In the genomic region with DNA sequence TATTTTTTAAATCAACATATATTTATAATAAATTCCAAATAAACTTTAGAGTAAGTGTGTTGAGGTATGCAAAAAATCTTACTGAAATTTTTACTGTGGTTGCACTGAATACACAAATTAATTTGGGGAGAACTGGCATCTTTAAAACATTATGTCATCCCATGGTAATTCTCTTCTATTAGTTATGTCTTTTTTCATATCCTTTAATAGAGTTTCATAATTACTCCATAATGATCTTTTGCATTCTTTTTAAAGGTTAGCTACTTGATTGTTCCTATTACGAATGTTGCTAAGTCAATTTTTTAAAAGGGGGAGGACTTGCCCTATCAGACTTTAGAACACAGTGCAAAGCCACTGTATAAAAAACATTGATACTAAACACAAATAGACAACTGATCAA, we compare ENCODE assay signal across 5 cellular contexts.
"Had no signal": no experiment of that assay in that cellular context is flagged by ENCODE, and none has a peak within 500 bp of the region (broad histone marks: within the 10 kb centered on the region; RNA-seq: fewer than 3 reads in every experiment).

No MANE protein-coding gene starts in this region.

- DNase-seq: GDM1, GF-D8 had no signal

- FAIRE-seq: G401.6, GM12892, GM18507 had no signal
